22 cellular contexts compared by ENCODE assay signal in genomic region chr11:122459064-122459463, GRCh38.
A peak's percentile ranks its signal among the peaks of the same experiment; 100 is the strongest.
DNase-seq lines count a peak whose midpoint lies in the region; ATAC-seq, FAIRE-seq and TF ChIP-seq lines count a peak whose summit lies in the region.
"Had no signal": no experiment of that assay in that cellular context is flagged by ENCODE, and none has a peak within 500 bp of the region (broad histone marks: within the 10 kb centered on the region; RNA-seq: fewer than 3 reads in every experiment).

No MANE protein-coding gene starts in this region.

- no peak overlapping the region for H3K23ac ChIP-seq in IMR-90 (ENCODE audit: low read depth, low read length)

- no peak overlapping the region for H3K4me2 ChIP-seq in IMR-90 (ENCODE audit: low read depth, low read length)
- H3K4me2 ChIP-seq: BLaER1 had no signal

- DNase-seq in IMR-90 (no peak), WTC11 (ENCODE audit: low spot score) (no peak)
- no peak for DNase-seq in activated CD4-positive, alpha-beta T cell treated with anti-CD3 and anti-CD28 coated beads for 48 hours
- no peak for DNase-seq in CD8-positive, alpha-beta T cell
- DNase-seq: 8988T; ACHN; BE2C; C1 segment of cervical spinal cord; Caco-2; Calu3; CD4-positive, alpha-beta memory T cell; CD4-positive, CD25-positive, alpha-beta regulatory T cell; DMS79 treated with DMSO at 0.1 percent for 48 hours; GF-D8 had no signal

- H3K9me3 ChIP-seq in HEK293 (ENCODE audit: control insufficient read depth, insufficient read depth, low read depth, low read length): no peaks in the 10 kb centered on the region
- H3K9me3 ChIP-seq in IMR-90 (ENCODE audit: control insufficient read depth, insufficient read depth, low read length): peaks cover 3% of the 10 kb centered on the region
- H3K9me3 ChIP-seq in CD8-positive, alpha-beta T cell (ENCODE audit: low read length): peaks cover 3% of the 10 kb centered on the region
- H3K9me3 ChIP-seq: BE2C had no signal

- H3K4me1 ChIP-seq in HEK293 (ENCODE audit: control insufficient read depth, insufficient read depth, low read length) (no peaks in the 10 kb centered on the region), IMR-90 (ENCODE audit: control insufficient read depth, insufficient read depth, low read length) (no peaks in the 10 kb centered on the region)
- H3K4me1 ChIP-seq in CD8-positive, alpha-beta T cell (ENCODE audit: insufficient read depth, low read length): no peaks in the 10 kb centered on the region
- H3K4me1 ChIP-seq: BE2C, Caco-2 had no signal

- H3K4me3 Mint-ChIP-seq in WTC11: no peak overlapping the region
- H3K4me3 Mint-ChIP-seq in CD8-positive, alpha-beta T cell: no peak overlapping the region
- H3K4me3 Mint-ChIP-seq: CD14-positive monocyte; CD4-positive, CD25-positive, alpha-beta regulatory T cell had no signal

- TF ChIP-seq POLR2A in IMR-90 (IDR thresholded peaks at IDR 0.05; ENCODE audit: low read depth, low read length): no peak

- no peak overlapping the region for H3K18ac ChIP-seq in IMR-90 (ENCODE audit: low read depth, low read length)

- H3K27ac Mint-ChIP-seq in WTC11: no peak overlapping the region
- no peak overlapping the region for H3K27ac Mint-ChIP-seq in CD8-positive, alpha-beta T cell
- H3K27ac Mint-ChIP-seq: CD14-positive monocyte; CD4-positive, alpha-beta memory T cell; CD4-positive, CD25-positive, alpha-beta regulatory T cell had no signal

- intact Hi-C loops in IMR-90 (cut with micrococcal nuclease): no loop called here
- intact Hi-C loops in CD8-positive, alpha-beta T cell (cut with DNase I, micrococcal nuclease): no loop called here

- no peak overlapping the region for H4K91ac ChIP-seq in IMR-90 (ENCODE audit: insufficient read depth, low read depth, low read length)

- peak; percentile 68 for FAIRE-seq in islet of Langerhans (lab: Jason Lieb, UNC)
- FAIRE-seq: D721Med, GM12891, GM19239 had no signal

- H4K20me1 ChIP-seq in IMR-90 (ENCODE audit: insufficient read depth, low read length): no peaks in the 10 kb centered on the region
- H4K20me1 ChIP-seq: BLaER1 had no signal

- no peaks in the 10 kb centered on the region; the same call in 1 of the 2 replicates for H3K27me3 ChIP-seq in IMR-90 (ENCODE audit: control insufficient read depth, insufficient read depth, low read length)
- H3K27me3 ChIP-seq in CD8-positive, alpha-beta T cell (ENCODE audit: insufficient read depth, low read length): no peaks in the 10 kb centered on the region
- H3K27me3 ChIP-seq: BE2C, BLaER1 had no signal

- CTCF ChIA-PET in HEK293 (lab: Yijun Ruan, JAX) (no interaction called here), IMR-90 (lab: Yijun Ruan, JAX) (no interaction called here), WTC11 (lab: Charles Lee) (no interaction called here)
- CTCF ChIA-PET in CD8-positive, alpha-beta T cell (lab: Charles Lee): no interaction called here

- no peak for TF ChIP-seq RAD21 in IMR-90 (IDR thresholded peaks at IDR 0.05; ENCODE audit: low read length)

- H3K27me3 Mint-ChIP-seq in WTC11 (ENCODE audit: low read depth): no peaks in the 10 kb centered on the region
- H3K27me3 Mint-ChIP-seq in CD8-positive, alpha-beta T cell (ENCODE audit: low read depth): peaks cover 12% of the 10 kb centered on the region
- H3K27me3 Mint-ChIP-seq: CD4-positive, CD25-positive, alpha-beta regulatory T cell had no signal

- no peaks in the 10 kb centered on the region; the same call in 1 of the 2 replicates for H3K36me3 Mint-ChIP-seq in WTC11
- no peaks in the 10 kb centered on the region for H3K36me3 Mint-ChIP-seq in CD8-positive, alpha-beta T cell
- H3K36me3 Mint-ChIP-seq: CD14-positive monocyte; CD4-positive, CD25-positive, alpha-beta regulatory T cell had no signal

- no peak overlapping the region for H3K9ac ChIP-seq in IMR-90 (ENCODE audit: low read depth, low read length)
- H3K9ac ChIP-seq: BLaER1 had no signal

- no peak overlapping the region for H3K56ac ChIP-seq in IMR-90 (ENCODE audit: extremely low read depth, insufficient read depth, low read length)

- no peak overlapping the region for H2BK20ac ChIP-seq in IMR-90 (ENCODE audit: low read depth, low read length)

- in situ Hi-C loops in IMR-90 (cut with MboI; ENCODE audit: low sequenced_read_pairs): no loop called here

- no peak overlapping the region for H3K4ac ChIP-seq in IMR-90 (ENCODE audit: low read depth, low read length)

- H3K27ac ChIP-seq in HEK293 (ENCODE audit: extremely low read depth, low read depth, low read length) (no peak overlapping the region), IMR-90 (ENCODE audit: insufficient read depth, low read length) (no peak overlapping the region)
- H3K27ac ChIP-seq in CD8-positive, alpha-beta T cell (ENCODE audit: low read depth, low read length): no peak overlapping the region
- H3K27ac ChIP-seq: BLaER1 had no signal

- H3K9me3 Mint-ChIP-seq in WTC11: peaks cover 28% of the 10 kb centered on the region
- peaks cover 28% of the 10 kb centered on the region for H3K9me3 Mint-ChIP-seq in CD8-positive, alpha-beta T cell

- H3K9me1 ChIP-seq in IMR-90 (ENCODE audit: insufficient read depth, low read length): no peaks in the 10 kb centered on the region

- POLR2A ChIA-PET in HEK293 (lab: Yijun Ruan, JAX): no interaction called here
- POLR2A ChIA-PET in IMR-90 (lab: Charles Lee; ENCODE audit: unreplicated experiment): no interaction called here
- POLR2A ChIA-PET in WTC11 (lab: Charles Lee): no interaction called here
- POLR2A ChIA-PET in CD8-positive, alpha-beta T cell (lab: Charles Lee): no interaction called here

- no peak overlapping the region for H2BK120ac ChIP-seq in IMR-90 (ENCODE audit: low read depth, low read length)

- no TSS peak for BruUV-seq in IMR-90 (replicated peaks; lab: Mats Ljungman, UMichigan)

- H2AFZ ChIP-seq in IMR-90 (replicated peaks; ENCODE audit: low read length, poor library complexity): no peak overlapping the region

- TF ChIP-seq CTCF in HEK293 (tag by site-specific recombination; IDR thresholded peaks at IDR 0.05): no peak
- TF ChIP-seq CTCF in IMR-90 (conservative IDR thresholded peaks at IDR 0.05; ENCODE audit: low read depth, low read length): no peak
- TF ChIP-seq CTCF in WTC11 (IDR thresholded peaks at IDR 0.05): no peak
- no peak for TF ChIP-seq CTCF in CD8-positive, alpha-beta T cell (IDR thresholded peaks at IDR 0.05)

- no peak overlapping the region for H2AK9ac ChIP-seq in IMR-90 (replicated peaks; ENCODE audit: low read depth, low read length, poor library complexity)

- no peaks in the 10 kb centered on the region for H3K79me1 ChIP-seq in IMR-90 (ENCODE audit: low read depth in 1 of 2, low read length in 2 of 2)

- dilution Hi-C loops in IMR-90 (cut with HindIII; ENCODE audit: low sequenced_read_pairs, unreplicated experiment): no loop called here

- H3K36me3 ChIP-seq in HEK293 (ENCODE audit: control insufficient read depth in 2 of 2, insufficient read depth in 1 of 2, low read length in 2 of 2): no peaks in the 10 kb centered on the region
- no peaks in the 10 kb centered on the region for H3K36me3 ChIP-seq in IMR-90 (ENCODE audit: control insufficient read depth, insufficient read depth, low read length)
- H3K36me3 ChIP-seq in CD8-positive, alpha-beta T cell (ENCODE audit: insufficient read depth, low read length): no peaks in the 10 kb centered on the region
- H3K36me3 ChIP-seq: BE2C, BLaER1 had no signal

- H2BK5ac ChIP-seq in IMR-90 (ENCODE audit: low read depth, low read length, poor library complexity, severe bottlenecking): no peak overlapping the region

- no peak overlapping the region for H3K14ac ChIP-seq in IMR-90 (replicated peaks; ENCODE audit: low read depth, low read length)

- H2BK15ac ChIP-seq in IMR-90 (ENCODE audit: low read depth, low read length): no peak overlapping the region

- H2AK5ac ChIP-seq in IMR-90 (ENCODE audit: low read depth, low read length): no peak overlapping the region

- no peak overlapping the region for H4K5ac ChIP-seq in IMR-90 (ENCODE audit: low read depth, low read length)

- WGBS in IMR-90 (ENCODE audit: extremely low coverage in 2 of 2, insufficient read length in 1 of 2), 2 experiments: no CpG with 5 or more reads among the region's 3 CpGs

- no peak for ATAC-seq in IMR-90 (ENCODE audit: low read depth)
- no peak for ATAC-seq in WTC11
- no peak for ATAC-seq in GM21381 (IDR thresholded peaks at IDR 0.05; ENCODE audit: unreplicated experiment)
- ATAC-seq in CD8-positive, alpha-beta T cell: no peak

- H3K4me1 Mint-ChIP-seq in WTC11: peaks cover 4% of the 10 kb centered on the region; the same call in 1 of the 2 replicates
- no peaks in the 10 kb centered on the region for H3K4me1 Mint-ChIP-seq in CD8-positive, alpha-beta T cell (ENCODE audit: low read depth)
- H3K4me1 Mint-ChIP-seq: CD14-positive monocyte; CD4-positive, alpha-beta memory T cell; CD4-positive, CD25-positive, alpha-beta regulatory T cell had no signal

- no peak overlapping the region for H4K8ac ChIP-seq in IMR-90 (ENCODE audit: low read depth in 2 of 2, low read length in 2 of 2)

- H3K4me3 ChIP-seq in HEK293 (ENCODE audit: low read depth, low read length): no peak overlapping the region
- no peak overlapping the region for H3K4me3 ChIP-seq in IMR-90 (ENCODE audit: insufficient read depth, low read depth, low read length)
- H3K4me3 ChIP-seq in CD8-positive, alpha-beta T cell (ENCODE audit: low read depth, low read length): no peak overlapping the region
- H3K4me3 ChIP-seq: BLaER1 had no signal

TF ChIP-seq in HEK293, 187 proteins besides CTCF, POLR2A, EP300 and RAD21:
- TF ChIP-seq ZNF274 (IDR thresholded peaks at IDR 0.05; ENCODE audit: low read length) (no peak), ZNF274 (tag by site-specific recombination; IDR thresholded peaks at IDR 0.05; ENCODE audit: borderline replicate concordance) (no peak), ZNF221 (tag by site-specific recombination; IDR thresholded peaks at IDR 0.05; ENCODE audit: borderline replicate concordance) (no peak), SETDB1 (IDR thresholded peaks at IDR 0.05; ENCODE audit: insufficient read length, low read length) (peak; percentile 55)

TF ChIP-seq in IMR-90, 13 proteins besides CTCF, POLR2A, EP300 and RAD21 (continues in another document):
- no peak for TF ChIP-seq RCOR1 (IDR thresholded peaks at IDR 0.05; ENCODE audit: insufficient replicate concordance, low read length)

TF ChIP-seq in WTC11, 78 proteins besides CTCF, POLR2A, EP300 and RAD21:
- TF ChIP-seq E2F4 (CRISPR knock-in tag; IDR thresholded peaks at IDR 0.05; ENCODE audit: borderline replicate concordance, low read depth) (no peak), HMGA2 (CRISPR knock-in tag; IDR thresholded peaks at IDR 0.05) (peak; percentile 35; the same call in 1 of the 2 replicates)
TF ChIP-seq in WTC11: peak in this region for 1.
